26 cellular contexts compared by ENCODE assay signal in genomic region chr15:89448825-89449224, GRCh38. TPM values are rescaled to one million over a fixed set of nuclear protein-coding genes. Genes with fewer than 3 reads are reported as not detected.
DNase-seq lines count a peak whose midpoint lies in the region; ATAC-seq lines count a peak whose summit lies in the region.
"Had no signal": no experiment of that assay in that cellular context is flagged by ENCODE, and none has a peak within 500 bp of the region (broad histone marks: within the 10 kb centered on the region; RNA-seq: fewer than 3 reads in every experiment).

No MANE protein-coding gene starts in this region.

- H3K4me3 Mint-ChIP-seq in activated naive CD8-positive, alpha-beta T cell treated with anti-CD3 and anti-CD28 coated beads for 36 hours, result no peak overlapping the region
- H3K4me3 Mint-ChIP-seq: activated T-cell treated with anti-CD3 and anti-CD28 coated beads, Interleukin-2, amount 50 U/mL, for 4 hours; central memory CD8-positive, alpha-beta T cell; dendritic cell treated with granulocyte-macrophage colony-stimulating factor and Interleukin-4, amounts not matched to agents 40 ng/mL and 50 ng/mL, for 4 days; H9 had no signal

- H3K79me1 ChIP-seq in neuronal stem cell (ENCODE audit: low read depth, low read length), result no peaks in the 10 kb centered on the region

- no peak overlapping the region for H2BK120ac ChIP-seq in neuronal stem cell (ENCODE audit: low read depth, low read length)

- no peak overlapping the region for H2BK12ac ChIP-seq in neuronal stem cell (ENCODE audit: low read length)

- no peak overlapping the region for H2AFZ ChIP-seq in neuronal stem cell (ENCODE audit: low read length)
- H2AFZ ChIP-seq: hepatocyte, parathyroid adenoma had no signal

- no peak overlapping the region for H3K9ac ChIP-seq in neuronal stem cell (ENCODE audit: low read depth, low read length, poor library complexity)
- H3K9ac ChIP-seq: parathyroid adenoma had no signal

- H3K14ac ChIP-seq in neuronal stem cell (ENCODE audit: low read length), result no peak overlapping the region

- no peaks in the 10 kb centered on the region for H3K36me3 Mint-ChIP-seq in activated naive CD8-positive, alpha-beta T cell treated with anti-CD3 and anti-CD28 coated beads for 36 hours

- no peak overlapping the region for H3K23ac ChIP-seq in neuronal stem cell (ENCODE audit: low read depth, low read length, poor library complexity)

- H3K4me1 Mint-ChIP-seq in activated naive CD8-positive, alpha-beta T cell treated with anti-CD3 and anti-CD28 coated beads for 36 hours, result no peaks in the 10 kb centered on the region
- H3K4me1 Mint-ChIP-seq: central memory CD8-positive, alpha-beta T cell had no signal

- peak overlapping the region; percentile 32 for H2BK15ac ChIP-seq in neuronal stem cell (ENCODE audit: low read length)

- no peaks in the 10 kb centered on the region for H3K9me3 Mint-ChIP-seq in activated naive CD8-positive, alpha-beta T cell treated with anti-CD3 and anti-CD28 coated beads for 36 hours
- H3K9me3 Mint-ChIP-seq: activated T-cell treated with anti-CD3 and anti-CD28 coated beads, Interleukin-2, amount 50 U/mL, for 4 hours; central memory CD8-positive, alpha-beta T cell; dendritic cell treated with granulocyte-macrophage colony-stimulating factor and Interleukin-4, amounts not matched to agents 40 ng/mL and 50 ng/mL, for 4 days; H9 had no signal

- H3K4me2 ChIP-seq in neuronal stem cell (ENCODE audit: insufficient read depth, low read length, poor library complexity, severe bottlenecking), result no peak overlapping the region
- H3K4me2 ChIP-seq: hepatocyte had no signal

- no peak overlapping the region for H3K4me3 ChIP-seq in neuronal stem cell (ENCODE audit: low read length in 2 of 2)
- H3K4me3 ChIP-seq: esophagus squamous epithelium, hepatocyte, sigmoid colon, stomach, thyroid gland had no signal

- peaks cover 2 to 22% of the 10 kb centered on the region in 2 donors for H3K4me1 ChIP-seq in neuronal stem cell (ENCODE audit: control insufficient read depth in 2 of 2, insufficient read depth in 1 of 2, low read depth in 1 of 2, low read length in 2 of 2)
- H3K4me1 ChIP-seq: parathyroid adenoma, stomach, thyroid gland had no signal

- no peak overlapping the region for H3K27ac ChIP-seq in neuronal stem cell (replicated peaks; ENCODE audit: low read length)
- H3K27ac ChIP-seq: esophagus squamous epithelium, hepatocyte, parathyroid adenoma, sigmoid colon, stomach, thyroid gland had no signal

- H2AK5ac ChIP-seq in neuronal stem cell (ENCODE audit: low read depth, low read length), result no peak overlapping the region

- ATAC-seq in esophagus mucosa (peak; percentile 4), GM21390 (IDR thresholded peaks at IDR 0.05; ENCODE audit: unreplicated experiment) (no peak)
- ATAC-seq: activated T-cell treated with anti-CD3 and anti-CD28 coated beads, Interleukin-2, amount 50 U/mL, for 4 hours had no signal

- no peaks in the 10 kb centered on the region for H3K36me3 ChIP-seq in neuronal stem cell (replicated peaks in 1 of 2; ENCODE audit: control insufficient read depth in 2 of 2, insufficient read depth in 2 of 2, low read length in 2 of 2)
- H3K36me3 ChIP-seq: esophagus squamous epithelium, sigmoid colon, stomach, thyroid gland had no signal

- peaks cover 40% of the 10 kb centered on the region for H3K27me3 Mint-ChIP-seq in activated naive CD8-positive, alpha-beta T cell treated with anti-CD3 and anti-CD28 coated beads for 36 hours

- peak overlapping the region; percentile 1 for H3K18ac ChIP-seq in neuronal stem cell (ENCODE audit: low read length)

- no peak overlapping the region for H4K91ac ChIP-seq in neuronal stem cell (ENCODE audit: low read depth, low read length, poor library complexity)

- DNase-seq in Ammon's horn (ENCODE audit: low spot score), result peak; percentile 57
- peak; percentile 29 for DNase-seq in NCI-H69 (lab: John Stamatoyannopoulos, UW)
- DNase-seq in neuronal stem cell (ENCODE audit: low spot score), result no peak
- no peak for DNase-seq in T1000 (lab: John Stamatoyannopoulos, UW)
- no peak for DNase-seq in activated naive CD8-positive, alpha-beta T cell treated with anti-CD3 and anti-CD28 coated beads for 36 hours
- DNase-seq: activated CD4-positive, CD25-positive, alpha-beta regulatory T cell; activated T-cell treated with anti-CD3 and anti-CD28 coated beads, Interleukin-2, amount 50 U/mL, for 4 hours; DMS153; esophagus squamous epithelium; H9; mammary epithelial cell; NCI-H1417; NCI-H2029 treated with DMSO at 0.1 percent for 48 hours; NCI-H226; sigmoid colon; stimulated activated CD4-positive, alpha-beta T cell treated with anti-CD3 and anti-CD28 coated beads, Interleukin-12 subunit alpha, Interleukin-12 subunit beta, amount 100 ng/mL, for 4 hours; stimulated activated CD4-positive, alpha-beta T cell treated with anti-CD3 and anti-CD28 coated beads, Interleukin-2, amount 100 ng/mL, for 48 hours; stomach; T-helper 1 cell; thyroid gland had no signal

- H3K27me3 ChIP-seq in neuronal stem cell (ENCODE audit: control insufficient read depth in 3 of 3, insufficient read depth in 3 of 3, low read depth in 1 of 3, low read length in 3 of 3), result peaks cover 3 to 73% (median 49%) of the 10 kb centered on the region in 3 experiments
- H3K27me3 ChIP-seq: thyroid gland had no signal

- H4K8ac ChIP-seq in neuronal stem cell (ENCODE audit: low read depth, low read length), result no peak overlapping the region

- H3K27ac Mint-ChIP-seq in activated naive CD8-positive, alpha-beta T cell treated with anti-CD3 and anti-CD28 coated beads for 36 hours, result no peak overlapping the region
- H3K27ac Mint-ChIP-seq: dendritic cell treated with granulocyte-macrophage colony-stimulating factor and Interleukin-4, amounts not matched to agents 40 ng/mL and 50 ng/mL, for 4 days; H9 had no signal

- no peak overlapping the region for H2BK5ac ChIP-seq in neuronal stem cell (ENCODE audit: low read length)

- H3K9me3 ChIP-seq in neuronal stem cell (replicated peaks in 1 of 2; ENCODE audit: control insufficient read depth in 2 of 2, insufficient read depth in 1 of 2, low read depth in 1 of 2, low read length in 2 of 2), result peaks cover 0 to 2% of the 10 kb centered on the region in 2 donors
- H3K9me3 ChIP-seq: esophagus squamous epithelium, sigmoid colon, stomach, thyroid gland had no signal

- no CpG with 5 or more reads among the region's 11 CpGs for WGBS in neuronal stem cell (ENCODE audit: extremely low coverage in 2 of 2, insufficient read length in 2 of 2, insufficient replicate concordance in 1 of 2), 2 donors

- H3K4ac ChIP-seq in neuronal stem cell (ENCODE audit: low read length), result no peak overlapping the region

RNA-seq across cellular contexts. Expression of gene RHCG, which starts 47.6 kb away (rescaled TPM):
- 4,298 TPM for total RNA-seq in esophagus mucosa
- polyA plus RNA-seq in neuronal stem cell (2013, experiment 1 of 2), result not detected
- polyA plus RNA-seq in neuronal stem cell (2013, experiment 2 of 2), result not detected
- not detected for total RNA-seq in activated naive CD8-positive, alpha-beta T cell treated with anti-CD3 and anti-CD28 coated beads for 36 hours
- total RNA-seq: activated T-cell treated with anti-CD3 and anti-CD28 coated beads, Interleukin-2, amount 50 U/mL, for 4 hours; sigmoid colon; thyroid gland had no signal

Comparison
In these comparisons a context has a peak if more than half of its experiments do, and no peak if none do; other contexts are left out.
1. DNase-seq: peak in Ammon's horn (single experiment) and NCI-H69 (single experiment); none in neuronal stem cell (single experiment), T1000 (single experiment) and activated naive CD8-positive, alpha-beta T cell treated with anti-CD3 and anti-CD28 coated beads for 36 hours (single experiment).
2. RNA of gene RHCG, which starts 47.6 kb away (total RNA-seq): 4,298 TPM in esophagus mucosa (single experiment); not detected in activated naive CD8-positive, alpha-beta T cell treated with anti-CD3 and anti-CD28 coated beads for 36 hours; every median in the first group is over 1,000 times any median in the second.